Comparison of ENCODE assay signal across 15 cellular contexts in genomic region chr18:6294119-6294784, GRCh38.
DNase-seq lines count a peak whose midpoint lies in the region; ATAC-seq and TF ChIP-seq lines count a peak whose summit lies in the region.
"Had no signal": no experiment of that assay in that cellular context is flagged by ENCODE, and none has a peak within 500 bp of the region (broad histone marks: within the 10 kb centered on the region; RNA-seq: fewer than 3 reads in every experiment).

No MANE protein-coding gene starts in this region.

- peak in 6 of 8 donors; percentile 62 to 92 (median 72) for ATAC-seq in heart right ventricle
- no peak for ATAC-seq in Right ventricle myocardium inferior
- ATAC-seq: body of pancreas had no signal

- peak overlapping the region in 5 of 10 donors; percentile 10 to 34 (median 19) for H3K4me3 ChIP-seq in heart right ventricle
- no peak overlapping the region for H3K4me3 ChIP-seq in thyroid gland (replicated peaks in 1 of 3)
- no peak overlapping the region for H3K4me3 ChIP-seq in GM23248
- H3K4me3 ChIP-seq: body of pancreas had no signal

- no peaks in the 10 kb centered on the region for H3F3A ChIP-seq in GM23248 (ENCODE audit: insufficient read depth)

- no peak overlapping the region for H3K27ac Mint-ChIP-seq in T-helper 2 cell treated with Interferon-gamma antibody and Interleukin-4, amounts not matched to agents 5 μg/mL and 100 μg/mL, for 36 hours
- peak overlapping the region; percentile 65 to 93 (median 87) for H3K27ac Mint-ChIP-seq in immature natural killer cell
- H3K27ac Mint-ChIP-seq: activated T-helper 2 cell treated with anti-CD3 and anti-CD28 coated beads, Interferon-gamma antibody, Interleukin-2, Interleukin-4, amounts not matched to agents 10 μg/mL and 5 μg/mL and 100 μg/mL, durations not matched to agents 14 hours and 24 hours and 36 hours; endodermal cell had no signal

- no peaks in the 10 kb centered on the region for H3K79me2 ChIP-seq in GM23248 (ENCODE audit: insufficient read depth)

- H2AFZ ChIP-seq in GM23248 = no peak overlapping the region

- in situ Hi-C loops in GM23248 (cut with MboI) = no loop called here

- H3K36me3 ChIP-seq in heart right ventricle (no peaks in the 10 kb centered on the region), thyroid gland (no peaks in the 10 kb centered on the region), GM23248 (ENCODE audit: low read depth) (no peaks in the 10 kb centered on the region)

- H3K27ac ChIP-seq in heart right ventricle (peak overlapping the region in 4 of 10 donors; percentile 2 to 72 (median 27)), thyroid gland (no peak overlapping the region), GM23248 (no peak overlapping the region)
- H3K27ac ChIP-seq: body of pancreas had no signal

- intact Hi-C loops in heart right ventricle (cut with DNase I) (no loop called here), Right ventricle myocardium inferior (cut with DNase I) (no loop called here), thyroid gland (cut with DNase I) (no loop called here)

- H3K9me3 ChIP-seq in heart right ventricle = no peaks in the 10 kb centered on the region
- no peaks in the 10 kb centered on the region for H3K9me3 ChIP-seq in thyroid gland
- no peaks in the 10 kb centered on the region for H3K9me3 ChIP-seq in GM23248 (ENCODE audit: low read depth)
- H3K9me3 ChIP-seq: body of pancreas had no signal

- no peak overlapping the region for H3K4me2 ChIP-seq in GM23248 (ENCODE audit: unreplicated experiment)

- peak overlapping the region; percentile 24 for H3K4me3 Mint-ChIP-seq in T-helper 2 cell treated with Interferon-gamma antibody and Interleukin-4, amounts not matched to agents 5 μg/mL and 100 μg/mL, for 36 hours
- H3K4me3 Mint-ChIP-seq in immature natural killer cell = peak overlapping the region; percentile 34 to 80 (median 57)
- H3K4me3 Mint-ChIP-seq: endodermal cell had no signal

- H4K20me1 ChIP-seq in GM23248 (ENCODE audit: insufficient read depth) = no peaks in the 10 kb centered on the region

- H3K4me1 ChIP-seq in heart right ventricle = peaks cover 0 to 13% (median 0%) of the 10 kb centered on the region in 9 donors
- peaks cover 5 to 20% of the 10 kb centered on the region in 2 donors for H3K4me1 ChIP-seq in thyroid gland
- H3K4me1 ChIP-seq in GM23248 (ENCODE audit: insufficient read depth) = no peaks in the 10 kb centered on the region
- H3K4me1 ChIP-seq: body of pancreas had no signal

- H3K36me3 Mint-ChIP-seq in T-helper 2 cell treated with Interferon-gamma antibody and Interleukin-4, amounts not matched to agents 5 μg/mL and 100 μg/mL, for 36 hours (ENCODE audit: low read depth) = no peaks in the 10 kb centered on the region
- peaks cover 0 to 33% (median 6%) of the 10 kb centered on the region in 3 donors for H3K36me3 Mint-ChIP-seq in immature natural killer cell

- TF ChIP-seq CTCF in heart right ventricle (IDR thresholded peaks at IDR 0.05) = no peak
- TF ChIP-seq CTCF in thyroid gland (IDR thresholded peaks at IDR 0.05) = no peak
- TF ChIP-seq CTCF in GM10266 (IDR thresholded peaks at IDR 0.05; ENCODE audit: control insufficient read depth, insufficient read depth, low read depth, missing control alignments) = no peak

- H3K27me3 ChIP-seq in heart right ventricle (no peaks in the 10 kb centered on the region), thyroid gland (no peaks in the 10 kb centered on the region), GM23248 (replicated peaks; ENCODE audit: insufficient read depth) (no peaks in the 10 kb centered on the region)
- H3K27me3 ChIP-seq: body of pancreas had no signal

- H3K9me2 ChIP-seq in GM23248 (ENCODE audit: insufficient read depth) = no peaks in the 10 kb centered on the region

- no peak overlapping the region for H3K9ac ChIP-seq in GM23248

- TF ChIP-seq POLR2A in thyroid gland (IDR thresholded peaks at IDR 0.05) = no peak

- DNase-seq in heart right ventricle = peak in 1 of 2 donors; percentile 16
- no peak for DNase-seq in Right ventricle myocardium inferior (ENCODE audit: missing footprints)
- no peak for DNase-seq in T-helper 2 cell treated with Interferon-gamma antibody and Interleukin-4, amounts not matched to agents 5 μg/mL and 100 μg/mL, for 36 hours (ENCODE audit: low spot score)
- DNase-seq in immature natural killer cell = peak; percentile 46 to 62 (median 62)
- DNase-seq in thyroid gland = peak; percentile 25 to 32
- no peak for DNase-seq in GM23248
- DNase-seq in DMS153 (lab: John Stamatoyannopoulos, UW) = no peak
- DNase-seq in GM10266 (ENCODE audit: extremely low spot score) = no peak
- DNase-seq: activated CD4-positive, alpha-beta T cell treated with anti-CD3 and anti-CD28 coated beads, Interleukin-2, amount 50 U/mL, for 4 hours; EL; endodermal cell; glutamatergic neuron; NCI-H2029 treated with DMSO at 0.1 percent for 48 hours had no signal

- no peaks in the 10 kb centered on the region for H3K9me3 Mint-ChIP-seq in T-helper 2 cell treated with Interferon-gamma antibody and Interleukin-4, amounts not matched to agents 5 μg/mL and 100 μg/mL, for 36 hours
- no peaks in the 10 kb centered on the region for H3K9me3 Mint-ChIP-seq in immature natural killer cell
- H3K9me3 Mint-ChIP-seq: activated T-helper 2 cell treated with anti-CD3 and anti-CD28 coated beads, Interferon-gamma antibody, Interleukin-2, Interleukin-4, amounts not matched to agents 10 μg/mL and 5 μg/mL and 100 μg/mL, durations not matched to agents 14 hours and 24 hours and 36 hours; endodermal cell had no signal

- WGBS in heart right ventricle, 2 donors = 64 to 72% methylated on average over 6 of the region's 6 CpGs
- 52 to 61% methylated on average over 6 of the region's 6 CpGs for WGBS in thyroid gland, 2 donors
- WGBS in GM23248 (ENCODE audit: low coverage in 1 of 2, low lambda C conversion rate in 2 of 2, missing lambda C conversion rate in 2 of 2), 2 experiments = 34 to 36% methylated on average over 6 of the region's 6 CpGs

- H3K27me3 Mint-ChIP-seq in T-helper 2 cell treated with Interferon-gamma antibody and Interleukin-4, amounts not matched to agents 5 μg/mL and 100 μg/mL, for 36 hours (ENCODE audit: low read depth) = no peaks in the 10 kb centered on the region
- H3K27me3 Mint-ChIP-seq in immature natural killer cell (ENCODE audit: low read depth in 3 of 3) = peaks cover 0 to 2% (median 0%) of the 10 kb centered on the region in 3 donors

- peaks cover 5% of the 10 kb centered on the region for H3K4me1 Mint-ChIP-seq in T-helper 2 cell treated with Interferon-gamma antibody and Interleukin-4, amounts not matched to agents 5 μg/mL and 100 μg/mL, for 36 hours (ENCODE audit: low read depth)
- peaks cover 32 to 38% of the 10 kb centered on the region in 2 donors for H3K4me1 Mint-ChIP-seq in immature natural killer cell

Comparison
In these comparisons a context has a peak if more than half of its experiments do, and no peak if none do; other contexts are left out.
1. DNase-seq: peak in immature natural killer cell (3 of 3) and thyroid gland (2 of 2); none in Right ventricle myocardium inferior (single experiment), T-helper 2 cell treated with Interferon-gamma antibody and Interleukin-4, amounts not matched to agents 5 μg/mL and 100 μg/mL, for 36 hours (single experiment), GM23248 (single experiment), DMS153 (single experiment) and GM10266 (single experiment).